ENCODE assay signal across 8 cellular contexts in genomic region chr4:176195184-176195978, GRCh38. TPM values are rescaled to one million over a fixed set of nuclear protein-coding genes. Genes with fewer than 3 reads are reported as not detected.
A peak's percentile ranks its signal among the peaks of the same experiment; 100 is the strongest.
DNase-seq lines count a peak whose midpoint lies in the region; ATAC-seq and TF ChIP-seq lines count a peak whose summit lies in the region.

SPATA4 (minus strand) TSS chr4:176195585; CDS start chr4:176195562, 23 bp downstream.

- DNase-seq in CD4-positive, alpha-beta memory T cell, result peak; percentile 89 to 94 (median 91)
- DNase-seq in HT-29 (ENCODE audit: low spot score), result peak; percentile 67
- peak; percentile 60 for DNase-seq in NK-92 (lab: John Stamatoyannopoulos, UW; ENCODE audit: unreplicated experiment)
- DNase-seq in activated CD8-positive, alpha-beta memory T cell treated with anti-CD3 and anti-CD28 coated beads for 24 hours, result peak; percentile 96
- DNase-seq in effector CD4-positive, alpha-beta T cell, result peak; percentile 88
- DNase-seq in lung (ENCODE audit: low spot score), result peak; percentile 92
- peak; percentile 78 to 87 (median 86) for DNase-seq in stimulated activated CD4-positive, alpha-beta T cell treated with anti-CD3 and anti-CD28 coated beads, TNF-alpha, amount 100 ng/mL, for 1 hour (ENCODE audit: low read depth in 3 of 3, low spot score in 1 of 3)

- H3K4me1 Mint-ChIP-seq in CD4-positive, alpha-beta memory T cell, result peaks cover 5 to 12% (median 10%) of the 10 kb centered on the region in 4 donors

- intact Hi-C loops in CD4-positive, alpha-beta memory T cell (cut with micrococcal nuclease), result loop anchor here (1.0 to 10.0 kb wide), 5 partner anchors 125 to 1912 kb away; partner anchors contain the start of genes AGA, CEP44, FBXO8 and NEIL3

- POLR2A ChIA-PET in CD4-positive, alpha-beta memory T cell (lab: Charles Lee; ENCODE audit: partially characterized antibody), result interaction anchor here (0.9 to 2.5 kb wide), 4 partner anchors 125 to 1247 kb away, joined by 5 to 20 read pairs (median 6); partner anchors contain the start of gene SPCS3

- no peak for TF ChIP-seq CTCF in lung (IDR thresholded peaks at IDR 0.05; ENCODE audit: control extremely low read depth, extremely low read depth)

- H3K27ac Mint-ChIP-seq in CD4-positive, alpha-beta memory T cell, result peak within 1 kb of the TSS; percentile 82 to 95 (median 90)

- peak within 1 kb of the TSS; percentile 86 to 96 (median 90) for H3K4me3 Mint-ChIP-seq in CD4-positive, alpha-beta memory T cell

- H3K4me1 ChIP-seq in CD4-positive, alpha-beta memory T cell (ENCODE audit: insufficient read depth, low read length), result peaks cover 13% of the 10 kb centered on the region
- peaks cover 0 to 5% of the 10 kb centered on the region in 2 donors for H3K4me1 ChIP-seq in lung (ENCODE audit: control insufficient read depth in 2 of 2, insufficient read depth in 2 of 2, low read length in 2 of 2)

- H3K27ac ChIP-seq in CD4-positive, alpha-beta memory T cell (ENCODE audit: low read depth, low read length), result no peak within 1 kb of the TSS
- H3K27ac ChIP-seq in lung (ENCODE audit: low read depth in 1 of 2, low read length in 1 of 2), result peak within 1 kb of the TSS; percentile 74 to 79

- H3K36me3 ChIP-seq in CD4-positive, alpha-beta memory T cell (ENCODE audit: insufficient read depth, low read length), result no peaks in the 10 kb centered on the region
- H3K36me3 ChIP-seq in lung (ENCODE audit: control insufficient read depth in 2 of 2, insufficient read depth in 2 of 2, low read length in 2 of 2), result no peaks in the 10 kb centered on the region

- no peaks in the 10 kb centered on the region for H3K9me3 ChIP-seq in CD4-positive, alpha-beta memory T cell (ENCODE audit: control insufficient read depth in 1 of 2, low read length in 2 of 2)
- no peaks in the 10 kb centered on the region for H3K9me3 ChIP-seq in lung (ENCODE audit: control insufficient read depth in 2 of 2, insufficient read depth in 1 of 2, low read length in 1 of 2)

- peaks cover 19 to 29% of the 10 kb centered on the region in 2 donors for H3K27me3 Mint-ChIP-seq in CD4-positive, alpha-beta memory T cell

- CTCF ChIA-PET in CD4-positive, alpha-beta memory T cell (lab: Charles Lee; ENCODE audit: partially characterized antibody), result interaction anchor here (1.1 kb wide), 2 partner anchors 129 to 136 kb away, joined by 3 to 4 read pairs; no protein-coding TSS in a partner anchor

- H3K27me3 ChIP-seq in CD4-positive, alpha-beta memory T cell (ENCODE audit: insufficient read depth, low read length), result peaks cover 10% of the 10 kb centered on the region
- no peaks in the 10 kb centered on the region for H3K27me3 ChIP-seq in lung (ENCODE audit: control insufficient read depth, insufficient read depth)

- H3K9me3 Mint-ChIP-seq in CD4-positive, alpha-beta memory T cell, result no peaks in the 10 kb centered on the region

- ATAC-seq in GM21360 (IDR thresholded peaks at IDR 0.05; ENCODE audit: unreplicated experiment) (peak; percentile 98), lung (ENCODE audit: insufficient read depth, low FRiP score) (peak; percentile 99)

- peak within 1 kb of the TSS; percentile 66 to 68 for H3K4me3 ChIP-seq in CD4-positive, alpha-beta memory T cell (ENCODE audit: low read length in 2 of 2)
- H3K4me3 ChIP-seq in lung, result peak within 1 kb of the TSS; percentile 51

- H3K36me3 Mint-ChIP-seq in CD4-positive, alpha-beta memory T cell, result peaks cover 0 to 5% of the 10 kb centered on the region in 2 donors

- 1% methylated on average over 40 to 45 of the region's 45 CpGs for WGBS in lung, 2 donors

RNA-seq across cellular contexts. Expression of gene SPATA4, which starts in this region (rescaled TPM):
- total RNA-seq in CD4-positive, alpha-beta memory T cell, result not detected
- polyA plus RNA-seq in CD4-positive, alpha-beta memory T cell, result not detected
- total RNA-seq in HT-29 (2014; rRNA removed; shearing (Covaris generic)), result not detected in 2 replicates
- 1 to 10 TPM; 3.0 to 4.1 TPM for total RNA-seq in lung
- polyA plus RNA-seq in lung, result 1 to 10 TPM; 1.1 to 1.4 TPM

Comparison
In these comparisons a context has a peak if more than half of its experiments do, and no peak if none do; other contexts are left out.
1. Peak in DNase-seq and H3K4me3 ChIP-seq in CD4-positive, alpha-beta memory T cell; RNA of the gene not detected or under 1 TPM.
2. Peak in DNase-seq in HT-29; RNA of the gene not detected or under 1 TPM.